7 cellular contexts compared by ENCODE assay signal in genomic region chr14:60981626-60982455, GRCh38. TPM values are rescaled to one million over a fixed set of nuclear protein-coding genes. Genes with fewer than 3 reads are reported as not detected.
A peak's percentile ranks its signal among the peaks of the same experiment; 100 is the strongest.
DNase-seq lines count a peak whose midpoint lies in the region; ATAC-seq and TF ChIP-seq lines count a peak whose summit lies in the region.

No MANE protein-coding gene starts in this region.

- TF ChIP-seq RAD21 in liver (IDR thresholded peaks at IDR 0.05): no peak

- H3K36me3 ChIP-seq in KMS-11 (ENCODE audit: insufficient read depth) (no peaks in the 10 kb centered on the region), liver (ENCODE audit: control insufficient read depth in 4 of 4, insufficient read depth in 3 of 4, low read depth in 1 of 4, low read length in 3 of 4) (no peaks in the 10 kb centered on the region), aorta (ENCODE audit: control insufficient read depth in 1 of 2, insufficient read depth in 2 of 2, low read length in 1 of 2) (no peaks in the 10 kb centered on the region)

- no peak for TF ChIP-seq CTCF in KMS-11 (conservative IDR thresholded peaks at IDR 0.05; ENCODE audit: low read depth, low read length)
- TF ChIP-seq CTCF in liver (IDR thresholded peaks at IDR 0.05; ENCODE audit: low read depth, low read length, missing input control): no peak

- 12% methylated on average over 13 of the region's 13 CpGs for WGBS in liver
- WGBS in aorta, 2 donors: 8 to 9% methylated on average over 13 of the region's 13 CpGs

- H3K79me2 ChIP-seq in KMS-11 (ENCODE audit: insufficient read depth, low read depth): no peaks in the 10 kb centered on the region

- intact Hi-C loops in aorta (cut with DNase I): loop anchor here in 1 of 2 donors (10.0 kb wide), 1 partner anchor 257 kb away; the partner anchor contains the start of gene SIX4

- H3K4me3 ChIP-seq in GM08714 (ENCODE audit: low read length): peak overlapping the region; percentile 80
- peak overlapping the region; percentile 15 for H3K4me3 ChIP-seq in KMS-11 (IDR thresholded peaks at IDR 0.05; ENCODE audit: insufficient read depth, low read depth, low read length)
- peak overlapping the region; percentile 62 to 94 (median 88) for H3K4me3 ChIP-seq in liver (ENCODE audit: low read depth in 1 of 3, low read length in 3 of 3)
- peak overlapping the region; percentile 70 to 75 for H3K4me3 ChIP-seq in aorta (ENCODE audit: low read length in 2 of 2)

- H3K9ac ChIP-seq in KMS-11: peak overlapping the region; percentile 82
- peak overlapping the region; percentile 49 to 58 for H3K9ac ChIP-seq in liver (ENCODE audit: low read depth in 1 of 2, low read length in 2 of 2)

- no peaks in the 10 kb centered on the region for H4K20me1 ChIP-seq in KMS-11 (ENCODE audit: insufficient read depth)

- H3K27me3 Mint-ChIP-seq in activated T-cell treated with anti-CD3 and anti-CD28 coated beads, Interleukin-2, amount 50 U/mL, for 24 hours: no peaks in the 10 kb centered on the region

- no peaks in the 10 kb centered on the region for H3K27me3 ChIP-seq in KMS-11 (ENCODE audit: insufficient read depth, low read depth)
- no peaks in the 10 kb centered on the region for H3K27me3 ChIP-seq in liver (ENCODE audit: control insufficient read depth in 4 of 4, insufficient read depth in 4 of 4, low read length in 3 of 4)
- no peaks in the 10 kb centered on the region for H3K27me3 ChIP-seq in aorta (ENCODE audit: control insufficient read depth in 1 of 2, insufficient read depth in 2 of 2, low read length in 1 of 2)

- H3K9me3 Mint-ChIP-seq in activated T-cell treated with anti-CD3 and anti-CD28 coated beads, Interleukin-2, amount 50 U/mL, for 24 hours: no peaks in the 10 kb centered on the region

- peaks cover 15% of the 10 kb centered on the region for H3K4me1 Mint-ChIP-seq in activated T-cell treated with anti-CD3 and anti-CD28 coated beads, Interleukin-2, amount 50 U/mL, for 24 hours (ENCODE audit: low read depth)

- peak overlapping the region; percentile 86 for H3K4me2 ChIP-seq in KMS-11

- H3K9me3 ChIP-seq in liver (ENCODE audit: control insufficient read depth in 4 of 4, low read length in 3 of 4) (no peaks in the 10 kb centered on the region), aorta (ENCODE audit: control insufficient read depth, low read length) (no peaks in the 10 kb centered on the region)

- peak overlapping the region; percentile 91 for H2AFZ ChIP-seq in KMS-11 (ENCODE audit: low read depth)

- DNase-seq in brain pericyte (ENCODE audit: low read depth, low spot score) (peak; percentile 18), aorta (no peak), NK-92 (lab: John Stamatoyannopoulos, UW; ENCODE audit: unreplicated experiment) (no peak)
- no peak for DNase-seq in activated T-cell treated with anti-CD3 and anti-CD28 coated beads, Interleukin-2, amount 50 U/mL, for 24 hours

- H3K27ac Mint-ChIP-seq in activated T-cell treated with anti-CD3 and anti-CD28 coated beads, Interleukin-2, amount 50 U/mL, for 24 hours: no peak overlapping the region

- peaks cover 6% of the 10 kb centered on the region for H3K4me1 ChIP-seq in KMS-11 (ENCODE audit: low read depth, poor library complexity, severe bottlenecking)
- H3K4me1 ChIP-seq in liver (ENCODE audit: control insufficient read depth in 4 of 4, insufficient read depth in 4 of 4, low read length in 3 of 4): peaks cover 2 to 19% (median 15%) of the 10 kb centered on the region in 4 donors
- H3K4me1 ChIP-seq in aorta (ENCODE audit: control insufficient read depth in 1 of 2, insufficient read depth in 2 of 2, low read length in 2 of 2): peaks cover 1 to 5% of the 10 kb centered on the region in 2 donors

- ATAC-seq in aorta (ENCODE audit: low FRiP score): peak; percentile 3

- no peak overlapping the region for H3K4me3 Mint-ChIP-seq in activated T-cell treated with anti-CD3 and anti-CD28 coated beads, Interleukin-2, amount 50 U/mL, for 24 hours

- H3K27ac ChIP-seq in KMS-11: peak overlapping the region; percentile 55; the same call in 1 of the 2 replicates
- H3K27ac ChIP-seq in liver (ENCODE audit: low read depth in 1 of 2, low read length in 2 of 2): peak overlapping the region; percentile 60 to 91
- peak overlapping the region in 1 of 2 donors; percentile 8 for H3K27ac ChIP-seq in aorta (ENCODE audit: low read depth in 1 of 2, low read length in 2 of 2)

- H3K36me3 Mint-ChIP-seq in activated T-cell treated with anti-CD3 and anti-CD28 coated beads, Interleukin-2, amount 50 U/mL, for 24 hours (ENCODE audit: low read depth): peaks cover 19% of the 10 kb centered on the region

TF ChIP-seq in liver, 16 proteins besides CTCF, POLR2A, EP300 and RAD21:
- TF ChIP-seq HNF4A (conservative IDR thresholded peaks at IDR 0.05) (no peak), GABPA (IDR thresholded peaks at IDR 0.05 in 1 of 2, conservative IDR thresholded peaks at IDR 0.05 in 1 of 2) (no peak), HNF4G (IDR thresholded peaks at IDR 0.05) (no peak), FOXA2 (IDR thresholded peaks at IDR 0.05) (no peak), YY1 (IDR thresholded peaks at IDR 0.05) (no peak), JUND (IDR thresholded peaks at IDR 0.05) (no peak), NR2F2 (IDR thresholded peaks at IDR 0.05) (no peak)
- TF ChIP-seq, protein P1, sequence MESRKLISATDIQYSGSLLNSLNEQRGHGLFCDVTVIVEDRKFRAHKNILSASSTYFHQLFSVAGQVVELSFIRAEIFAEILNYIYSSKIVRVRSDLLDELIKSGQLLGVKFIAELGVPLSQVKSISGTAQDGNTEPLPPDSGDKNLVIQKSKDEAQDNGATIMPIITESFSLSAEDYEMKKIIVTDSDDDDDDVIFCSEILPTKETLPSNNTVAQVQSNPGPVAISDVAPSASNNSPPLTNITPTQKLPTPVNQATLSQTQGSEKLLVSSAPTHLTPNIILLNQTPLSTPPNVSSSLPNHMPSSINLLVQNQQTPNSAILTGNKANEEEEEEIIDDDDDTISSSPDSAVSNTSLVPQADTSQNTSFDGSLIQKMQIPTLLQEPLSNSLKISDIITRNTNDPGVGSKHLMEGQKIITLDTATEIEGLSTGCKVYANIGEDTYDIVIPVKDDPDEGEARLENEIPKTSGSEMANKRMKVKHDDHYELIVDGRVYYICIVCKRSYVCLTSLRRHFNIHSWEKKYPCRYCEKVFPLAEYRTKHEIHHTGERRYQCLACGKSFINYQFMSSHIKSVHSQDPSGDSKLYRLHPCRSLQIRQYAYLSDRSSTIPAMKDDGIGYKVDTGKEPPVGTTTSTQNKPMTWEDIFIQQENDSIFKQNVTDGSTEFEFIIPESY (IDR thresholded peaks at IDR 0.05): no peak
TF ChIP-seq in liver: peak in this region for 0.

RNA-seq across cellular contexts. Expression of gene SLC38A6, which starts 0.8 kb away (rescaled TPM):
- total RNA-seq in liver (10 to 100 TPM in 1 of 2 donors, 1 to 10 TPM in 1; 7.1 to 10.6 TPM), aorta (10 to 100 TPM; 17.2 to 41.3 TPM)
- polyA plus RNA-seq in liver (1 to 10 TPM; 2.6 to 5.8 TPM), aorta (10 to 100 TPM in 1 of 2 donors, 1 to 10 TPM in 1; 8.5 to 15.4 TPM)

RNA-seq across cellular contexts. Expression of gene TRMT5, which starts 1.0 kb away (rescaled TPM):
- total RNA-seq in liver (1 to 10 TPM; 4.7 to 6.3 TPM), aorta (10 to 100 TPM in 1 of 2 donors, 1 to 10 TPM in 1; 8.8 to 12.3 TPM)
- polyA plus RNA-seq in liver (1 to 10 TPM; 2.6 to 3.8 TPM), aorta (1 to 10 TPM; 1.6 to 4.0 TPM)

Comparison
In these comparisons a context has a peak if more than half of its experiments do, and no peak if none do; other contexts are left out.
1. H3K4me3 ChIP-seq: peak in every context shown above with its lines; median percentile 88 in liver; 80 in GM08714; 72 in aorta; 15 in KMS-11.